Comparison of ENCODE assay signal across 8 cellular contexts in the genomic region with DNA sequence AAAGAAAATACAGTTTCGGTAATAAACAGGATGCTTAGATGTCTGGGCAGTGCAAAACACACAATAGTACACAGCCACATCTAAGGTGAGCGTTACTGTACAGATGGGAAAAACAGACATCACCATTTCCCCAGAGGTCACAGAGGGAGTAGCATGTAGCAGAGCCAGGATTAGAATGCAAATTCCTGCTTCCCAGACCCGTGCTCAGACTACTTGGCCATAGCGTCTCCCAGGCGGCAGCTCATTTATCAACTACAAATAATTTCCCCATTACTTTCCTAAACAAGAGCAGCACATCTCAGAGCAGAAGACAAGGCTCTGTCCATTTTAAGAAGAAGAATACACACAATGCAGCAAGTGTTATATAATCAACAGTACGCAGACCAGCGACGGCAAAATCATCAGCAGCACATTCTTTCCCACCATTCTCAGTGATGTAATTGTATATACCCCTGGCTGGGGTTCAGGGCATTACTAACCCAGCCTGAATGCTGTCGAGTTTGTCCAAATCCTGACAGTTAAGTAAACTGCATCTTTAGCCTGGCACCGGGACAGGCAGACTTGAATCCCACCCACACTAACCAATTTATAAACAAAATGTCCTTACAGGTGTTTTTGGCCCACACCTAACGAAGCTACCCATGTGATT.
DNase-seq lines count a peak whose midpoint lies in the region; ATAC-seq and TF ChIP-seq lines count a peak whose summit lies in the region.

No MANE protein-coding gene starts in this region.

- H3K4me1 ChIP-seq in spleen: peaks cover 0 to 31% (median 15%) of the 10 kb centered on the region in 6 donors

- no peaks in the 10 kb centered on the region for H3K9me3 ChIP-seq in spleen

- TF ChIP-seq POLR2A in spleen (IDR thresholded peaks at IDR 0.05): no peak

- H3K36me3 ChIP-seq in spleen: no peaks in the 10 kb centered on the region

- peak; percentile 34 for DNase-seq in ELF-1 (ENCODE audit: low read depth, low spot score)
- DNase-seq in NCI-H526 (lab: John Stamatoyannopoulos, UW): peak; percentile 74 to 77
- DNase-seq in fibroblast of the conjunctiva (ENCODE audit: low read depth): peak; percentile 40
- peak; percentile 44 for DNase-seq in pulmonary artery endothelial cell (ENCODE audit: low read depth, low spot score)
- no peak for DNase-seq in spleen

- H3K4me3 ChIP-seq in spleen: no peak overlapping the region

- peak in 3 of 11 experiments; percentile 5 to 26 (median 6) for TF ChIP-seq CTCF in spleen (IDR thresholded peaks at IDR 0.05 in 8 of 11, conservative IDR thresholded peaks at IDR 0.05 in 3 of 11)

- H3K27ac ChIP-seq in spleen: peak overlapping the region in 3 of 8 donors; percentile 14 to 37 (median 27)

- intact Hi-C loops in spleen (cut with DNase I; ENCODE audit: low total_unique reads): no loop called here

- no peak for ATAC-seq in HG02642 (IDR thresholded peaks at IDR 0.05; ENCODE audit: poor library complexity, unreplicated experiment)
- ATAC-seq in GM18868 (IDR thresholded peaks at IDR 0.05; ENCODE audit: unreplicated experiment): no peak
- no peak for ATAC-seq in esophagus mucosa

- WGBS in spleen, 5 donors: 54 to 76% (median 70%) methylated on average over 11 of the region's 11 CpGs

- no peaks in the 10 kb centered on the region for H3K27me3 ChIP-seq in spleen (replicated peaks in 1 of 7)
